Comparison of ENCODE assay signal across 27 cellular contexts in the genomic region with DNA sequence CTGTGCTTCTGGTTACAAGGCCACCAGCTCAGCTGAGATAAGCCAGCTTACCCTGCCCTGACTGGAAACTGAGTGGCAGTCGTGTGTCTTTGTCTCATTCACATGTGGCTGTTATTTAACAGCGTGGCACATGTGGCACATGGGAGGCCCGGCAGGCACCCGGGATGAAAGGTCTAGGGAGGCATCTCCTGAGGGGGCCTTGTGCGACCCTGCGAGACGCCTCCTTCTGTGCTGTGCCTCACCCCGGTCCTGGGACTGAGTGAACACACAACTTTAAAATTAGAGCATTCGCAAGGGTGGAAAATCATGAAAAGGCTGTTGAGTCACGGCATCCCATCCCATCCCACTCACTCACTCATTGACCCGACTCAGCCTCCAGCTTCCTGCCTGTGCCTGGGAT. TPM values are rescaled to one million over a fixed set of nuclear protein-coding genes. Genes with fewer than 3 reads are reported as not detected.
DNase-seq lines count a peak whose midpoint lies in the region; ATAC-seq, FAIRE-seq and TF ChIP-seq lines count a peak whose summit lies in the region.
"Had no signal": no experiment of that assay in that cellular context is flagged by ENCODE, and none has a peak within 500 bp of the region (broad histone marks: within the 10 kb centered on the region; RNA-seq: fewer than 3 reads in every experiment).

No MANE protein-coding gene starts in this region.

- H3K9me2 ChIP-seq in PC-3 (replicated peaks; ENCODE audit: low read length), result no peaks in the 10 kb centered on the region

- peak overlapping the region; percentile 81 for H3K27ac ChIP-seq in astrocyte (ENCODE audit: low read depth, low read length)
- H3K27ac ChIP-seq in vagina, result peak overlapping the region; percentile 10
- no peak overlapping the region for H3K27ac ChIP-seq in PC-3 (ENCODE audit: low read length)

- H3F3A ChIP-seq in PC-3 (ENCODE audit: low read length, unreplicated experiment), result no peaks in the 10 kb centered on the region

- TF ChIP-seq CTCF in astrocyte (IDR thresholded peaks at IDR 0.05; ENCODE audit: insufficient read depth, low read depth, low read length) (no peak), vagina (IDR thresholded peaks at IDR 0.05) (no peak), PC-3 (conservative IDR thresholded peaks at IDR 0.05; ENCODE audit: low read depth, low read length) (no peak)

- no peaks in the 10 kb centered on the region for H3K9me3 Mint-ChIP-seq in activated CD4-positive, alpha-beta T cell treated with anti-CD3 and anti-CD28 coated beads, Interleukin-2, amount 10 ng/mL, durations not matched to agents 24 days and 14 days
- H3K9me3 Mint-ChIP-seq in activated CD4-positive, alpha-beta T cell treated with anti-CD3 and anti-CD28 coated beads, Interleukin-2, amount 10 ng/mL, durations not matched to agents 7 days and 5 days, result no peaks in the 10 kb centered on the region
- H3K9me3 Mint-ChIP-seq in astrocyte (ENCODE audit: unreplicated experiment), result no peaks in the 10 kb centered on the region
- H3K9me3 Mint-ChIP-seq: activated CD4-positive, alpha-beta memory T cell treated with anti-CD3 and anti-CD28 coated beads for 36 hours; naive thymus-derived CD4-positive, alpha-beta T cell; WTC11 had no signal

- H3K36me3 Mint-ChIP-seq in activated CD4-positive, alpha-beta T cell treated with anti-CD3 and anti-CD28 coated beads, Interleukin-2, amount 10 ng/mL, durations not matched to agents 24 days and 14 days (ENCODE audit: low read depth), result peaks cover 45% of the 10 kb centered on the region
- peaks cover 45% of the 10 kb centered on the region for H3K36me3 Mint-ChIP-seq in activated CD4-positive, alpha-beta T cell treated with anti-CD3 and anti-CD28 coated beads, Interleukin-2, amount 10 ng/mL, durations not matched to agents 7 days and 5 days (ENCODE audit: low read depth)
- peaks cover 4% of the 10 kb centered on the region for H3K36me3 Mint-ChIP-seq in astrocyte (ENCODE audit: low read depth, unreplicated experiment)

- H3K79me2 ChIP-seq in astrocyte (ENCODE audit: insufficient read depth, low read length), result peaks cover 70% of the 10 kb centered on the region
- H3K79me2 ChIP-seq in PC-3 (ENCODE audit: low read length), result peaks cover 58% of the 10 kb centered on the region

- H3K27me3 ChIP-seq in astrocyte (ENCODE audit: insufficient read depth, low read length) (no peaks in the 10 kb centered on the region), vagina (no peaks in the 10 kb centered on the region), PC-3 (ENCODE audit: low read length) (no peaks in the 10 kb centered on the region)
- H3K27me3 ChIP-seq: heart right ventricle had no signal

- peaks cover 8% of the 10 kb centered on the region for H3K36me3 ChIP-seq in astrocyte (ENCODE audit: insufficient read depth, low read length)
- peaks cover 0 to 30% of the 10 kb centered on the region in 2 donors for H3K36me3 ChIP-seq in vagina
- H3K36me3 ChIP-seq in PC-3 (ENCODE audit: low read depth, low read length), result peaks cover 19% of the 10 kb centered on the region; the same call in 1 of the 2 replicates

- H4K20me1 ChIP-seq in astrocyte (ENCODE audit: insufficient read depth, low read length) (peaks cover 25% of the 10 kb centered on the region), PC-3 (ENCODE audit: low read length) (no peaks in the 10 kb centered on the region)

- H2AFZ ChIP-seq in astrocyte (ENCODE audit: low read depth, low read length), result no peak overlapping the region
- H2AFZ ChIP-seq in PC-3 (ENCODE audit: low read length), result no peak overlapping the region

- no peak overlapping the region for H3K4me3 ChIP-seq in astrocyte (ENCODE audit: insufficient read depth, low read depth, low read length)
- H3K4me3 ChIP-seq in vagina, result no peak overlapping the region
- no peak overlapping the region for H3K4me3 ChIP-seq in PC-3 (ENCODE audit: low read length)
- H3K4me3 ChIP-seq: coronary artery, heart right ventricle had no signal

- peaks cover 37% of the 10 kb centered on the region for H3K4me1 Mint-ChIP-seq in activated CD4-positive, alpha-beta T cell treated with anti-CD3 and anti-CD28 coated beads, Interleukin-2, amount 10 ng/mL, durations not matched to agents 24 days and 14 days
- H3K4me1 Mint-ChIP-seq in activated CD4-positive, alpha-beta T cell treated with anti-CD3 and anti-CD28 coated beads, Interleukin-2, amount 10 ng/mL, durations not matched to agents 7 days and 5 days, result peaks cover 47% of the 10 kb centered on the region
- H3K4me1 Mint-ChIP-seq in astrocyte (ENCODE audit: low read depth, unreplicated experiment), result peaks cover 9% of the 10 kb centered on the region
- H3K4me1 Mint-ChIP-seq: WTC11 had no signal

- H3K9ac ChIP-seq in astrocyte (ENCODE audit: low read length) (peak overlapping the region; percentile 54), PC-3 (ENCODE audit: low read length) (no peak overlapping the region)

- intact Hi-C loops in activated CD4-positive, alpha-beta T cell treated with anti-CD3 and anti-CD28 coated beads, Interleukin-2, amount 10 ng/mL, durations not matched to agents 24 days and 14 days (cut with micrococcal nuclease), result no loop called here
- intact Hi-C loops in vagina (cut with DNase I) (no loop called here), PC-3 (cut with micrococcal nuclease) (no loop called here)

- CTCF ChIA-PET in activated CD4-positive, alpha-beta T cell treated with anti-CD3 and anti-CD28 coated beads, Interleukin-2, amount 10 ng/mL, durations not matched to agents 7 days and 5 days (lab: Charles Lee), result no interaction called here
- CTCF ChIA-PET in PC-3 (lab: Charles Lee), result no interaction called here

- H3K4me2 ChIP-seq in astrocyte (ENCODE audit: low read length), result peak overlapping the region; percentile 70
- H3K4me2 ChIP-seq in PC-3 (ENCODE audit: low read length), result no peak overlapping the region

- peak overlapping the region; percentile 61 for H3K27ac Mint-ChIP-seq in activated CD4-positive, alpha-beta T cell treated with anti-CD3 and anti-CD28 coated beads, Interleukin-2, amount 10 ng/mL, durations not matched to agents 24 days and 14 days
- H3K27ac Mint-ChIP-seq in activated CD4-positive, alpha-beta T cell treated with anti-CD3 and anti-CD28 coated beads, Interleukin-2, amount 10 ng/mL, durations not matched to agents 7 days and 5 days, result no peak overlapping the region
- peak overlapping the region; percentile 22 for H3K27ac Mint-ChIP-seq in astrocyte (ENCODE audit: unreplicated experiment)
- H3K27ac Mint-ChIP-seq: activated CD4-positive, alpha-beta memory T cell treated with anti-CD3 and anti-CD28 coated beads for 36 hours; naive thymus-derived CD4-positive, alpha-beta T cell had no signal

- ATAC-seq in left lobe of liver (no peak), PC-3 (no peak)
- ATAC-seq: left colon; naive thymus-derived CD4-positive, alpha-beta T cell; WTC11 had no signal

- DNase-seq in activated CD4-positive, alpha-beta T cell treated with anti-CD3 and anti-CD28 coated beads, Interleukin-2, amount 10 ng/mL, durations not matched to agents 24 days and 14 days, result no peak
- no peak for DNase-seq in activated CD4-positive, alpha-beta T cell treated with anti-CD3 and anti-CD28 coated beads, Interleukin-2, amount 10 ng/mL, durations not matched to agents 7 days and 5 days
- DNase-seq in astrocyte (ENCODE audit: low read depth) (peak; percentile 41), left lobe of liver (ENCODE audit: low spot score) (peak; percentile 27), vagina (ENCODE audit: extremely low spot score in 2 of 2) (no peak), activated T-cell treated with anti-CD3 and anti-CD28 coated beads for 4 hours (no peak), PC-3 (no peak)
- no peak for DNase-seq in activated naive CD4-positive, alpha-beta T cell treated with Interleukin-2 at 50 U/mL for 16 hours
- DNase-seq: activated CD4-positive, alpha-beta memory T cell treated with anti-CD3 and anti-CD28 coated beads for 36 hours; activated gamma-delta T cell treated with Interleukin-2 at 50 U/mL for 16 hours; AML-193; GDM1; GOT3; heart right ventricle; KG1; left colon; naive thymus-derived CD4-positive, alpha-beta T cell; NCI-H1436; NCI-H446 treated with DMSO at 0.1 percent for 48 hours; occipital lobe; SHP77; small intestine; stimulated activated CD4-positive, alpha-beta T cell treated with anti-CD3 and anti-CD28 coated beads, Interleukin-2, amount 100 ng/mL, for 24 hours; T1000 had no signal

- BruUV-seq in PC-3 (replicated peaks; lab: Mats Ljungman, UMichigan), result no TSS peak

- H3K27me3 Mint-ChIP-seq in activated CD4-positive, alpha-beta T cell treated with anti-CD3 and anti-CD28 coated beads, Interleukin-2, amount 10 ng/mL, durations not matched to agents 24 days and 14 days, result no peaks in the 10 kb centered on the region
- no peaks in the 10 kb centered on the region for H3K27me3 Mint-ChIP-seq in activated CD4-positive, alpha-beta T cell treated with anti-CD3 and anti-CD28 coated beads, Interleukin-2, amount 10 ng/mL, durations not matched to agents 7 days and 5 days
- H3K27me3 Mint-ChIP-seq in astrocyte (ENCODE audit: low read depth, unreplicated experiment), result no peaks in the 10 kb centered on the region
- H3K27me3 Mint-ChIP-seq: activated CD4-positive, alpha-beta memory T cell treated with anti-CD3 and anti-CD28 coated beads for 36 hours; naive thymus-derived CD4-positive, alpha-beta T cell had no signal

- H3K4me3 Mint-ChIP-seq in activated CD4-positive, alpha-beta T cell treated with anti-CD3 and anti-CD28 coated beads, Interleukin-2, amount 10 ng/mL, durations not matched to agents 24 days and 14 days, result no peak overlapping the region
- no peak overlapping the region for H3K4me3 Mint-ChIP-seq in activated CD4-positive, alpha-beta T cell treated with anti-CD3 and anti-CD28 coated beads, Interleukin-2, amount 10 ng/mL, durations not matched to agents 7 days and 5 days
- no peak overlapping the region for H3K4me3 Mint-ChIP-seq in astrocyte (ENCODE audit: unreplicated experiment)
- H3K4me3 Mint-ChIP-seq: activated CD4-positive, alpha-beta memory T cell treated with anti-CD3 and anti-CD28 coated beads for 36 hours; naive thymus-derived CD4-positive, alpha-beta T cell; WTC11 had no signal

- TF ChIP-seq POLR2A in vagina (IDR thresholded peaks at IDR 0.05), result no peak

- H3K9me3 ChIP-seq in astrocyte (ENCODE audit: insufficient read depth, low read depth, low read length), result no peaks in the 10 kb centered on the region
- H3K9me3 ChIP-seq in vagina, result no peaks in the 10 kb centered on the region
- no peaks in the 10 kb centered on the region for H3K9me3 ChIP-seq in PC-3 (ENCODE audit: low read length)
- H3K9me3 ChIP-seq: heart right ventricle had no signal

- peaks cover 14% of the 10 kb centered on the region for H3K4me1 ChIP-seq in astrocyte (ENCODE audit: insufficient read depth, low read length)
- H3K4me1 ChIP-seq in vagina, result peaks cover 48% of the 10 kb centered on the region
- no peaks in the 10 kb centered on the region for H3K4me1 ChIP-seq in PC-3 (ENCODE audit: insufficient read depth, low read length)

- no peak for FAIRE-seq in astrocyte (lab: Jason Lieb, UNC)
- FAIRE-seq: bronchial epithelial cell, small intestine had no signal

- POLR2A ChIA-PET in activated CD4-positive, alpha-beta T cell treated with anti-CD3 and anti-CD28 coated beads, Interleukin-2, amount 10 ng/mL, durations not matched to agents 7 days and 5 days (lab: Charles Lee), result no interaction called here
- POLR2A ChIA-PET in PC-3 (lab: Charles Lee; ENCODE audit: unreplicated experiment), result no interaction called here

RNA-seq across cellular contexts. Expression of gene ITGB1BP1, which starts 7.6 kb away (rescaled TPM):
- total RNA-seq in activated CD4-positive, alpha-beta T cell treated with anti-CD3 and anti-CD28 coated beads, Interleukin-2, amount 10 ng/mL, durations not matched to agents 24 days and 14 days, result 121 and 131 TPM in 2 replicates
- 100 to 1,000 TPM in 1 of 2 experiments, 10 to 100 TPM in 1; 93.9 to 104 TPM for total RNA-seq in activated CD4-positive, alpha-beta T cell treated with anti-CD3 and anti-CD28 coated beads, Interleukin-2, amount 10 ng/mL, durations not matched to agents 7 days and 5 days
- total RNA-seq in astrocyte, result 121 and 126 TPM in 2 replicates
- total RNA-seq in left lobe of liver, result 28.6 TPM
- total RNA-seq in vagina, result 53.8 TPM
- total RNA-seq in PC-3 (2014; rRNA removed), result 77.6 and 78.5 TPM in 2 replicates

RNA-seq across cellular contexts. Expression of gene CPSF3, which starts 7.7 kb away (rescaled TPM):
- 81.4 TPM in 2 replicates for total RNA-seq in activated CD4-positive, alpha-beta T cell treated with anti-CD3 and anti-CD28 coated beads, Interleukin-2, amount 10 ng/mL, durations not matched to agents 24 days and 14 days
- total RNA-seq in activated CD4-positive, alpha-beta T cell treated with anti-CD3 and anti-CD28 coated beads, Interleukin-2, amount 10 ng/mL, durations not matched to agents 7 days and 5 days, result 10 to 100 TPM; 46.9 to 58.2 TPM
- 36.2 and 40.3 TPM in 2 replicates for total RNA-seq in astrocyte
- total RNA-seq in left lobe of liver, result 12.0 TPM
- 19.4 TPM for total RNA-seq in vagina
- total RNA-seq in PC-3 (2014; rRNA removed), result 42.6 and 60.1 TPM in 2 replicates

RNA-seq across cellular contexts. Expression of gene IAH1, which starts 58.6 kb away (rescaled TPM):
- total RNA-seq in activated CD4-positive, alpha-beta T cell treated with anti-CD3 and anti-CD28 coated beads, Interleukin-2, amount 10 ng/mL, durations not matched to agents 24 days and 14 days, result 76.0 and 78.6 TPM in 2 replicates
- 10 to 100 TPM; 58.1 to 64.4 TPM for total RNA-seq in activated CD4-positive, alpha-beta T cell treated with anti-CD3 and anti-CD28 coated beads, Interleukin-2, amount 10 ng/mL, durations not matched to agents 7 days and 5 days
- total RNA-seq in astrocyte (31.1 and 31.4 TPM in 2 replicates), left lobe of liver (28.6 TPM), vagina (40.0 TPM), PC-3 (2014; rRNA removed) (39.3 and 46.8 TPM in 2 replicates)

Comparison
In these comparisons a context has a peak if more than half of its experiments do, and no peak if none do; other contexts are left out.
1. DNase-seq: peak in astrocyte (single experiment) and left lobe of liver (single experiment); none in activated CD4-positive, alpha-beta T cell treated with anti-CD3 and anti-CD28 coated beads, Interleukin-2, amount 10 ng/mL, durations not matched to agents 24 days and 14 days (single experiment), activated CD4-positive, alpha-beta T cell treated with anti-CD3 and anti-CD28 coated beads, Interleukin-2, amount 10 ng/mL, durations not matched to agents 7 days and 5 days (single experiment), vagina (0 of 2), activated naive CD4-positive, alpha-beta T cell treated with Interleukin-2 at 50 U/mL for 16 hours (single experiment), activated T-cell treated with anti-CD3 and anti-CD28 coated beads for 4 hours (single experiment) and PC-3 (single experiment).